In genomic region chr4:183295711-183296110, GRCh38 we compare ENCODE assay signal across 18 cellular contexts. TPM values are rescaled to one million over a fixed set of nuclear protein-coding genes. Genes with fewer than 3 reads are reported as not detected.
"Had no signal": no experiment of that assay in that cellular context is flagged by ENCODE, and none has a peak within 500 bp of the region (broad histone marks: within the 10 kb centered on the region; RNA-seq: fewer than 3 reads in every experiment).

No MANE protein-coding gene starts in this region.

- H2AFZ ChIP-seq: parathyroid adenoma had no signal

- ATAC-seq: left lobe of liver; naive thymus-derived CD4-positive, alpha-beta T cell; sciatic nerve; stimulated activated memory B cell treated with anti-CD40 and anti-IgM and Interleukin-4, amounts not matched to agents 10 μg/mL and 1 μg/mL and 100 μg/mL, for 72 hours had no signal

- H3K9me3 ChIP-seq: thoracic aorta had no signal

- H3K9ac ChIP-seq: parathyroid adenoma had no signal

- H3K4me3 ChIP-seq: dorsolateral prefrontal cortex, thoracic aorta had no signal

- DNase-seq: activated CD4-positive, alpha-beta T cell treated with anti-CD3 and anti-CD28 coated beads, Interleukin-2, amount 50 U/mL, for 48 hours; activated gamma-delta T cell; dorsolateral prefrontal cortex; erythroblast; naive thymus-derived CD4-positive, alpha-beta T cell; stimulated activated CD4-positive, alpha-beta T cell treated with anti-CD3 and anti-CD28 coated beads, Interleukin-4, amount 100 ng/mL, for 24 hours; T-helper 2 cell had no signal

- H3K27ac ChIP-seq: dorsolateral prefrontal cortex, parathyroid adenoma, thoracic aorta had no signal

- H3K27me3 ChIP-seq: dorsolateral prefrontal cortex had no signal

- H3K79me2 ChIP-seq: parathyroid adenoma had no signal

RNA-seq across cellular contexts. Expression of gene CLDN22, which starts 24.4 kb away (rescaled TPM):
- total RNA-seq: dorsolateral prefrontal cortex; frontal cortex; left lobe of liver; lung microvascular endothelial cell; mucosa of gallbladder; naive thymus-derived CD4-positive, alpha-beta T cell; sciatic nerve; thoracic aorta; urinary bladder had no signal
- polyA plus RNA-seq: adipose tissue; naive thymus-derived CD4-positive, alpha-beta T cell; urinary bladder had no signal

RNA-seq across cellular contexts. Expression of gene CLDN24, which starts 26.5 kb away (rescaled TPM):
- total RNA-seq: frontal cortex; left lobe of liver; lung microvascular endothelial cell; mucosa of gallbladder; naive thymus-derived CD4-positive, alpha-beta T cell; sciatic nerve; thoracic aorta; urinary bladder had no signal
- polyA plus RNA-seq: adipose tissue; keratinocyte; naive thymus-derived CD4-positive, alpha-beta T cell; urinary bladder had no signal
